In the genomic region with DNA sequence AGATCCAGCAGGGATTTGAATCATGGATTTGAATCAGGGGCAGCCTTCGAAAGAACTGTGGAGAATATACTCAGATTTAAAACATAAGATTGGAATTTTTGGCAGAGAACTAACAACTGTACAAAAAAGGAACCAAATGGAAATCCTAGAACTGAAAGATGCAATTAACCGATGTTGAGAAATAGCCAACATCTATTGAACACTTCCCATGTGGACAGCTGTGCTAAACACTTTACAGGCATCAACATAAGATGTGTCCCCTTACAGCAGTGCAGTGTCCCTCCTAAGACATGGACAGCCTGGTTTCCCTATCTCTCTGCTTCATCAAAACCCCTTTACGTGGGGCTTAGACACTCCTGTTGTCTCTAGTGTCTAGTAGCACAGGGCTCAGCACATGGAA, we compare ENCODE assay signal across 1 cellular context.
TF ChIP-seq lines count a peak whose summit lies in the region.

No MANE protein-coding gene starts in this region.

TF ChIP-seq in SK-N-SH, 30 proteins besides CTCF, POLR2A, EP300 and RAD21:
- no peak for TF ChIP-seq RCOR1 (IDR thresholded peaks at IDR 0.05; ENCODE audit: low read length)
- no peak for TF ChIP-seq MXI1 (IDR thresholded peaks at IDR 0.05; ENCODE audit: low read depth, low read length)
- TF ChIP-seq CHD2 (IDR thresholded peaks at IDR 0.05; ENCODE audit: low read length, partially characterized antibody) = no peak
- TF ChIP-seq, protein P1, sequence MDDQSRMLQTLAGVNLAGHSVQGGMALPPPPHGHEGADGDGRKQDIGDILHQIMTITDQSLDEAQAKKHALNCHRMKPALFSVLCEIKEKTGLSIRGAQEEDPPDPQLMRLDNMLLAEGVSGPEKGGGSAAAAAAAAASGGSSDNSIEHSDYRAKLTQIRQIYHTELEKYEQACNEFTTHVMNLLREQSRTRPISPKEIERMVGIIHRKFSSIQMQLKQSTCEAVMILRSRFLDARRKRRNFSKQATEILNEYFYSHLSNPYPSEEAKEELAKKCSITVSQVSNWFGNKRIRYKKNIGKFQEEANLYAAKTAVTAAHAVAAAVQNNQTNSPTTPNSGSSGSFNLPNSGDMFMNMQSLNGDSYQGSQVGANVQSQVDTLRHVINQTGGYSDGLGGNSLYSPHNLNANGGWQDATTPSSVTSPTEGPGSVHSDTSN (IDR thresholded peaks at IDR 0.05) = no peak
- TF ChIP-seq, protein P2, sequence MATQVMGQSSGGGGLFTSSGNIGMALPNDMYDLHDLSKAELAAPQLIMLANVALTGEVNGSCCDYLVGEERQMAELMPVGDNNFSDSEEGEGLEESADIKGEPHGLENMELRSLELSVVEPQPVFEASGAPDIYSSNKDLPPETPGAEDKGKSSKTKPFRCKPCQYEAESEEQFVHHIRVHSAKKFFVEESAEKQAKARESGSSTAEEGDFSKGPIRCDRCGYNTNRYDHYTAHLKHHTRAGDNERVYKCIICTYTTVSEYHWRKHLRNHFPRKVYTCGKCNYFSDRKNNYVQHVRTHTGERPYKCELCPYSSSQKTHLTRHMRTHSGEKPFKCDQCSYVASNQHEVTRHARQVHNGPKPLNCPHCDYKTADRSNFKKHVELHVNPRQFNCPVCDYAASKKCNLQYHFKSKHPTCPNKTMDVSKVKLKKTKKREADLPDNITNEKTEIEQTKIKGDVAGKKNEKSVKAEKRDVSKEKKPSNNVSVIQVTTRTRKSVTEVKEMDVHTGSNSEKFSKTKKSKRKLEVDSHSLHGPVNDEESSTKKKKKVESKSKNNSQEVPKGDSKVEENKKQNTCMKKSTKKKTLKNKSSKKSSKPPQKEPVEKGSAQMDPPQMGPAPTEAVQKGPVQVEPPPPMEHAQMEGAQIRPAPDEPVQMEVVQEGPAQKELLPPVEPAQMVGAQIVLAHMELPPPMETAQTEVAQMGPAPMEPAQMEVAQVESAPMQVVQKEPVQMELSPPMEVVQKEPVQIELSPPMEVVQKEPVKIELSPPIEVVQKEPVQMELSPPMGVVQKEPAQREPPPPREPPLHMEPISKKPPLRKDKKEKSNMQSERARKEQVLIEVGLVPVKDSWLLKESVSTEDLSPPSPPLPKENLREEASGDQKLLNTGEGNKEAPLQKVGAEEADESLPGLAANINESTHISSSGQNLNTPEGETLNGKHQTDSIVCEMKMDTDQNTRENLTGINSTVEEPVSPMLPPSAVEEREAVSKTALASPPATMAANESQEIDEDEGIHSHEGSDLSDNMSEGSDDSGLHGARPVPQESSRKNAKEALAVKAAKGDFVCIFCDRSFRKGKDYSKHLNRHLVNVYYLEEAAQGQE (IDR thresholded peaks at IDR 0.05; ENCODE audit: low read depth, low read length) = no peak
- TF ChIP-seq TCF12 (IDR thresholded peaks at IDR 0.05) = no peak
- TF ChIP-seq POLR2AphosphoS5 (IDR thresholded peaks at IDR 0.05; ENCODE audit: low read depth, low read length) = no peak
- no peak for TF ChIP-seq GABPA (IDR thresholded peaks at IDR 0.05; ENCODE audit: low read depth)
- TF ChIP-seq, protein P3, sequence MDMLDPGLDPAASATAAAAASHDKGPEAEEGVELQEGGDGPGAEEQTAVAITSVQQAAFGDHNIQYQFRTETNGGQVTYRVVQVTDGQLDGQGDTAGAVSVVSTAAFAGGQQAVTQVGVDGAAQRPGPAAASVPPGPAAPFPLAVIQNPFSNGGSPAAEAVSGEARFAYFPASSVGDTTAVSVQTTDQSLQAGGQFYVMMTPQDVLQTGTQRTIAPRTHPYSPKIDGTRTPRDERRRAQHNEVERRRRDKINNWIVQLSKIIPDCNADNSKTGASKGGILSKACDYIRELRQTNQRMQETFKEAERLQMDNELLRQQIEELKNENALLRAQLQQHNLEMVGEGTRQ (IDR thresholded peaks at IDR 0.05; ENCODE audit: borderline replicate concordance, low read depth, low read length) = no peak
- TF ChIP-seq RXRA (IDR thresholded peaks at IDR 0.05; ENCODE audit: borderline replicate concordance, low read depth) = no peak
- TF ChIP-seq, protein P4, sequence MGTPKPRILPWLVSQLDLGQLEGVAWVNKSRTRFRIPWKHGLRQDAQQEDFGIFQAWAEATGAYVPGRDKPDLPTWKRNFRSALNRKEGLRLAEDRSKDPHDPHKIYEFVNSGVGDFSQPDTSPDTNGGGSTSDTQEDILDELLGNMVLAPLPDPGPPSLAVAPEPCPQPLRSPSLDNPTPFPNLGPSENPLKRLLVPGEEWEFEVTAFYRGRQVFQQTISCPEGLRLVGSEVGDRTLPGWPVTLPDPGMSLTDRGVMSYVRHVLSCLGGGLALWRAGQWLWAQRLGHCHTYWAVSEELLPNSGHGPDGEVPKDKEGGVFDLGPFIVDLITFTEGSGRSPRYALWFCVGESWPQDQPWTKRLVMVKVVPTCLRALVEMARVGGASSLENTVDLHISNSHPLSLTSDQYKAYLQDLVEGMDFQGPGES (IDR thresholded peaks at IDR 0.05; ENCODE audit: low read depth, low read length) = no peak
- TF ChIP-seq NFIC (IDR thresholded peaks at IDR 0.05; ENCODE audit: borderline replicate concordance) = no peak
- TF ChIP-seq, protein P5, sequence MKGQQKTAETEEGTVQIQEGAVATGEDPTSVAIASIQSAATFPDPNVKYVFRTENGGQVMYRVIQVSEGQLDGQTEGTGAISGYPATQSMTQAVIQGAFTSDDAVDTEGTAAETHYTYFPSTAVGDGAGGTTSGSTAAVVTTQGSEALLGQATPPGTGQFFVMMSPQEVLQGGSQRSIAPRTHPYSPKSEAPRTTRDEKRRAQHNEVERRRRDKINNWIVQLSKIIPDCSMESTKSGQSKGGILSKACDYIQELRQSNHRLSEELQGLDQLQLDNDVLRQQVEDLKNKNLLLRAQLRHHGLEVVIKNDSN (IDR thresholded peaks at IDR 0.05; ENCODE audit: borderline replicate concordance, low read depth) = no peak
- TF ChIP-seq TAF1 (IDR thresholded peaks at IDR 0.05; ENCODE audit: borderline replicate concordance, low read depth, low read length) = no peak
- TF ChIP-seq RFX5 (IDR thresholded peaks at IDR 0.05; ENCODE audit: low read length) = no peak
- TF ChIP-seq FOXJ3 (CRISPR knock-in tag; IDR thresholded peaks at IDR 0.05) = no peak
- TF ChIP-seq, protein P6, sequence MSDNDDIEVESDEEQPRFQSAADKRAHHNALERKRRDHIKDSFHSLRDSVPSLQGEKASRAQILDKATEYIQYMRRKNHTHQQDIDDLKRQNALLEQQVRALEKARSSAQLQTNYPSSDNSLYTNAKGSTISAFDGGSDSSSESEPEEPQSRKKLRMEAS (IDR thresholded peaks at IDR 0.05; ENCODE audit: low read depth) = no peak
- TF ChIP-seq NRF1 (IDR thresholded peaks at IDR 0.05; ENCODE audit: low read depth, low read length) = no peak
- TF ChIP-seq FOXM1 (IDR thresholded peaks at IDR 0.05; ENCODE audit: low read depth) = no peak
